7 cellular contexts compared by ENCODE assay signal in genomic region chr20:25867015-25867775, GRCh38.
DNase-seq lines count a peak whose midpoint lies in the region; ATAC-seq, FAIRE-seq and TF ChIP-seq lines count a peak whose summit lies in the region.
"Not testable (repeated sequence)": the region's sequence is repeated elsewhere in the genome, so short reads cannot be mapped to it uniquely, and the experiment has no call there.

No MANE protein-coding gene starts in this region.

- intact Hi-C loops in HepG2 (cut with micrococcal nuclease; ENCODE audit: unreplicated experiment), result loop anchor here (5.0 kb wide), 1 partner anchor 115 kb away; no protein-coding TSS in a partner anchor

- H3K27me3 Mint-ChIP-seq in T-helper 2 cell treated with Interferon-gamma antibody and Interleukin-4, amounts not matched to agents 5 μg/mL and 100 μg/mL, for 36 hours (ENCODE audit: low read depth), result peaks cover 55% of the 10 kb centered on the region
- peaks cover 34% of the 10 kb centered on the region for H3K27me3 Mint-ChIP-seq in activated T-helper 17 cell treated with anti-CD3 and anti-CD28 coated beads, Interleukin-2, amount 50 U/mL, for 72 hours
- not testable (repeated sequence) for H3K27me3 Mint-ChIP-seq in chondrocyte (ENCODE audit: low read depth)
- H3K27me3 Mint-ChIP-seq in nephron progenitor cell (ENCODE audit: low read depth, poor library complexity), result peaks cover 75% of the 10 kb centered on the region
- peaks cover 75% of the 10 kb centered on the region for H3K27me3 Mint-ChIP-seq in stimulated activated naive CD8-positive, alpha-beta T cell treated with anti-CD3 and anti-CD28 coated beads, Interleukin-15, amount 100 ng/mL, for 72 hours

- DNase-seq in G401 (ENCODE audit: low spot score), result peak; percentile 8
- not testable (repeated sequence) for DNase-seq in T-helper 2 cell treated with Interferon-gamma antibody and Interleukin-4, amounts not matched to agents 5 μg/mL and 100 μg/mL, for 36 hours (ENCODE audit: low spot score); HepG2 (ENCODE audit: low spot score); nephron progenitor cell; stimulated activated naive CD8-positive, alpha-beta T cell treated with anti-CD3 and anti-CD28 coated beads, Interleukin-15, amount 100 ng/mL, for 72 hours
- DNase-seq in chondrocyte (ENCODE audit: low spot score), result peak; percentile 72

- not testable (repeated sequence) for ATAC-seq in activated T-helper 17 cell treated with anti-CD3 and anti-CD28 coated beads, Interleukin-2, amount 50 U/mL, for 72 hours (replicated peaks); HepG2; stimulated activated naive CD8-positive, alpha-beta T cell treated with anti-CD3 and anti-CD28 coated beads, Interleukin-15, amount 100 ng/mL, for 72 hours

- not testable (repeated sequence) for TF ChIP-seq RAD21 in HepG2 (CRISPR knock-in tag; IDR thresholded peaks at IDR 0.05)

- not testable (repeated sequence) for H2AFZ ChIP-seq in HepG2 (ENCODE audit: low read length)

- H3K4me1 Mint-ChIP-seq in T-helper 2 cell treated with Interferon-gamma antibody and Interleukin-4, amounts not matched to agents 5 μg/mL and 100 μg/mL, for 36 hours (ENCODE audit: low read depth), result peaks cover 11% of the 10 kb centered on the region
- peaks cover 17% of the 10 kb centered on the region for H3K4me1 Mint-ChIP-seq in activated T-helper 17 cell treated with anti-CD3 and anti-CD28 coated beads, Interleukin-2, amount 50 U/mL, for 72 hours
- H3K4me1 Mint-ChIP-seq in chondrocyte (ENCODE audit: low read depth) (peaks cover 26% of the 10 kb centered on the region), nephron progenitor cell (peaks cover 41% of the 10 kb centered on the region)
- peaks cover 58% of the 10 kb centered on the region for H3K4me1 Mint-ChIP-seq in stimulated activated naive CD8-positive, alpha-beta T cell treated with anti-CD3 and anti-CD28 coated beads, Interleukin-15, amount 100 ng/mL, for 72 hours

- not testable (repeated sequence) for H3K36me3 ChIP-seq in HepG2 (replicated peaks in 1 of 2; ENCODE audit: control insufficient read depth in 1 of 2, insufficient read depth in 2 of 2, low read length in 2 of 2)

- H3K79me2 ChIP-seq in HepG2 (ENCODE audit: insufficient read depth, low read length), result not testable (repeated sequence)

- H3K36me3 Mint-ChIP-seq in T-helper 2 cell treated with Interferon-gamma antibody and Interleukin-4, amounts not matched to agents 5 μg/mL and 100 μg/mL, for 36 hours (ENCODE audit: low read depth); activated T-helper 17 cell treated with anti-CD3 and anti-CD28 coated beads, Interleukin-2, amount 50 U/mL, for 72 hours (ENCODE audit: low read depth); chondrocyte (ENCODE audit: low read depth); nephron progenitor cell (ENCODE audit: low read depth): not testable (repeated sequence)

- BruUV-seq in HepG2 (replicated peaks; lab: Mats Ljungman, UMichigan), result not testable (repeated sequence)

- TF ChIP-seq EP300 in HepG2 (IDR thresholded peaks at IDR 0.05; ENCODE audit: low read depth in 2 of 2, low read length in 2 of 2); HepG2 (CRISPR knock-in tag; IDR thresholded peaks at IDR 0.05; ENCODE audit: borderline replicate concordance): not testable (repeated sequence)

- H3K4me3 ChIP-seq in HepG2 (replicated peaks in 1 of 3; ENCODE audit: insufficient read depth in 1 of 3, low read depth in 2 of 3, low read length in 3 of 3), result not testable (repeated sequence)

- peaks cover 14 to 80% of the 10 kb centered on the region in 2 experiments for H3K27me3 ChIP-seq in HepG2 (ENCODE audit: control insufficient read depth in 1 of 2, insufficient read depth in 2 of 2, low read length in 2 of 2)

- H4K20me1 ChIP-seq in HepG2 (ENCODE audit: insufficient read depth, low read length), result not testable (repeated sequence)

- H3K27ac Mint-ChIP-seq in T-helper 2 cell treated with Interferon-gamma antibody and Interleukin-4, amounts not matched to agents 5 μg/mL and 100 μg/mL, for 36 hours; activated T-helper 17 cell treated with anti-CD3 and anti-CD28 coated beads, Interleukin-2, amount 50 U/mL, for 72 hours; chondrocyte (ENCODE audit: unreplicated experiment); nephron progenitor cell; stimulated activated naive CD8-positive, alpha-beta T cell treated with anti-CD3 and anti-CD28 coated beads, Interleukin-15, amount 100 ng/mL, for 72 hours: not testable (repeated sequence)

- H3K9me3 Mint-ChIP-seq in T-helper 2 cell treated with Interferon-gamma antibody and Interleukin-4, amounts not matched to agents 5 μg/mL and 100 μg/mL, for 36 hours; activated T-helper 17 cell treated with anti-CD3 and anti-CD28 coated beads, Interleukin-2, amount 50 U/mL, for 72 hours; chondrocyte (ENCODE audit: low read depth); stimulated activated naive CD8-positive, alpha-beta T cell treated with anti-CD3 and anti-CD28 coated beads, Interleukin-15, amount 100 ng/mL, for 72 hours: not testable (repeated sequence)
- H3K9me3 Mint-ChIP-seq in nephron progenitor cell, result peaks cover 14% of the 10 kb centered on the region

- H3K9me3 ChIP-seq in HepG2 (ENCODE audit: low read length), result not testable (repeated sequence)

- peak overlapping the region; percentile 55 for H3K4me3 Mint-ChIP-seq in T-helper 2 cell treated with Interferon-gamma antibody and Interleukin-4, amounts not matched to agents 5 μg/mL and 100 μg/mL, for 36 hours
- H3K4me3 Mint-ChIP-seq in activated T-helper 17 cell treated with anti-CD3 and anti-CD28 coated beads, Interleukin-2, amount 50 U/mL, for 72 hours, result peak overlapping the region; percentile 72
- H3K4me3 Mint-ChIP-seq in chondrocyte (ENCODE audit: unreplicated experiment) (peak overlapping the region; percentile 72), nephron progenitor cell (peak overlapping the region; percentile 63)
- peak overlapping the region; percentile 32 to 67 for H3K4me3 Mint-ChIP-seq in stimulated activated naive CD8-positive, alpha-beta T cell treated with anti-CD3 and anti-CD28 coated beads, Interleukin-15, amount 100 ng/mL, for 72 hours

- FAIRE-seq in HepG2 (lab: Jason Lieb, UNC), result not testable (repeated sequence)

- POLR2A ChIA-PET in HepG2 (lab: Yijun Ruan, JAX), result not testable (repeated sequence)

- not testable (repeated sequence) for TF ChIP-seq CTCF in chondrocyte (IDR thresholded peaks at IDR 0.05); HepG2 (CRISPR knock-in tag; IDR thresholded peaks at IDR 0.05); nephron progenitor cell (IDR thresholded peaks at IDR 0.05)

- in situ Hi-C loops in G401 (cut with HindIII; ENCODE audit: low sequenced_read_pairs); HepG2 (cut with HindIII; ENCODE audit: extremely low pct_ligation_motif_present, low pct_unique_long_range_greater_than_20kb): not testable (repeated sequence)

- not testable (repeated sequence) for H3K27ac ChIP-seq in HepG2 (ENCODE audit: extremely low read length, insufficient read depth, low read length)

- CTCF ChIA-PET in HepG2 (lab: Yijun Ruan, JAX; ENCODE audit: low intra/inter-chr PET ratio, low total read pairs), result not testable (repeated sequence)

- not testable (repeated sequence) for H3K4me2 ChIP-seq in HepG2 (ENCODE audit: low read depth, low read length)

- 60% methylated on average over 35 of the region's 35 CpGs for WGBS in HepG2 (ENCODE audit: low lambda C conversion rate)

- H3K4me1 ChIP-seq in HepG2 (ENCODE audit: insufficient read depth, low read length), result peaks cover 48% of the 10 kb centered on the region

- H3K9ac ChIP-seq in HepG2 (ENCODE audit: insufficient read depth, low read depth, low read length), result not testable (repeated sequence)

- not testable (repeated sequence) for TF ChIP-seq POLR2A in HepG2 (IDR thresholded peaks at IDR 0.05; ENCODE audit: insufficient read depth in 1 of 2, low read depth in 2 of 2, low read length in 2 of 2)

TF ChIP-seq in HepG2, 621 proteins besides CTCF, POLR2A, EP300 and RAD21:
- 0 out of 2 replicates have a peak, but pooled peaks have one; percentile 12 for TF ChIP-seq FOXP1 (IDR thresholded peaks at IDR 0.05)
- not testable (repeated sequence) for TF ChIP-seq FOXP1 (CRISPR knock-in tag; IDR thresholded peaks at IDR 0.05)
TF ChIP-seq in HepG2: peak in this region for 1; not testable (repeated sequence) for 620.
